Comparison of ENCODE assay signal across 1 cellular context in genomic region chr20:1323256-1323655, GRCh38.
TF ChIP-seq lines count a peak whose summit lies in the region.

No MANE protein-coding gene starts in this region.

TF ChIP-seq in SK-N-SH treated with all-trans-retinoic acid at 6 μM for 48 hours, 23 proteins besides CTCF, POLR2A, EP300 and RAD21 (continued from another document):
- TF ChIP-seq TSHZ2 (CRISPR knock-in tag; IDR thresholded peaks at IDR 0.05): no peak
